Comparison of ENCODE assay signal across 12 cellular contexts in the genomic region with DNA sequence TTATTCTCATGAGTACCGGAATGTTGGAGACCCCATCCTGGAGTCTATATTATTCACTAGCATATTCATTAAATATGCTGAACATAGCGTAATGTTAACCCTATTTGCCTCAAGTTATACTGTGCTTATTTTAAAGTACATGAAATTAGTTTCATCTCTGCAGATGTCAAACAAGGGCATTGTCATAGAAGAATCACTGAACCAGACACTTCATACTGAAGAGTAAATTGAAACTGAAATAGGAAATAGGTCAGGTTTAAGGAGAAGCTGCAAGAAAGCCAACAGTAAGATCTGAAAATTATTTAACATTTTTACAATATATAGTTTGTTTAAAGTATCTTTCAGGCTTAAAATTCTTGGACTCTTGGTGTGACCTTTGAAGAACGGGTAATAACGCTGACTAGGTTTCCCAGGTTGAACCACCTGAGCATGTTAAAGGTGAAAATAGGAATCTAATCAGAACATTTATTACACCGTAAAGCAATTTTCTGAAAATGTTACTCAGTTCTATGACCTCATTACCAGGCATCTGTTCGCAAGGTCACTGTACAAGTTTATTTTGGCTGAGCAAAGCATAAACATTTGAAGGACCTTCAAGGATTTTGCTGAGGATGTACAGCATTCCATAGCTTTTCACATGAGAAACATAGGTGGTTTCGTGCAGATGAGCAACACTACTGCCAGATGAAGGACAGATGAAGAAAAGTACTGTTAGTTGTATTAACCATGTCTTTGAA.
DNase-seq lines count a peak whose midpoint lies in the region; ATAC-seq and TF ChIP-seq lines count a peak whose summit lies in the region.
"Had no signal": no experiment of that assay in that cellular context is flagged by ENCODE, and none has a peak within 500 bp of the region (broad histone marks: within the 10 kb centered on the region; RNA-seq: fewer than 3 reads in every experiment).

No MANE protein-coding gene starts in this region.

- no peak overlapping the region for H3K4me3 Mint-ChIP-seq in activated T-cell treated with anti-CD3 and anti-CD28 coated beads, Interleukin-2, amount 50 U/mL, for 24 hours
- H3K4me3 Mint-ChIP-seq: activated naive CD4-positive, alpha-beta T cell treated with anti-CD3 and anti-CD28 coated beads, Interleukin-2, amount 50 U/mL, for 24 hours had no signal

- no peaks in the 10 kb centered on the region for H3K79me2 ChIP-seq in OCI-LY1 (ENCODE audit: insufficient read depth, low read length)

- H3K4me1 Mint-ChIP-seq in activated T-cell treated with anti-CD3 and anti-CD28 coated beads, Interleukin-2, amount 50 U/mL, for 24 hours (ENCODE audit: low read depth), result peaks cover 10% of the 10 kb centered on the region

- intact Hi-C loops in psoas muscle (cut with DNase I), result no loop called here

- H3K4me3 ChIP-seq in OCI-LY1 (ENCODE audit: low read depth, low read length, poor library complexity, severe bottlenecking) (no peak overlapping the region), skeletal muscle cell (ENCODE audit: low read depth, low read length) (no peak overlapping the region), psoas muscle (no peak overlapping the region)
- H3K4me3 ChIP-seq: spleen had no signal

- H3K9me3 ChIP-seq in OCI-LY1 (ENCODE audit: low read length) (no peaks in the 10 kb centered on the region), psoas muscle (no peaks in the 10 kb centered on the region)
- H3K9me3 ChIP-seq: spleen had no signal

- no peak overlapping the region for H3K27ac Mint-ChIP-seq in activated T-cell treated with anti-CD3 and anti-CD28 coated beads, Interleukin-2, amount 50 U/mL, for 24 hours
- H3K27ac Mint-ChIP-seq: activated naive CD4-positive, alpha-beta T cell treated with anti-CD3 and anti-CD28 coated beads, Interleukin-2, amount 50 U/mL, for 24 hours had no signal

- H3K4me1 ChIP-seq in OCI-LY1 (ENCODE audit: insufficient read depth, low read length, severe bottlenecking) (peaks cover 22% of the 10 kb centered on the region), psoas muscle (peaks cover 6% of the 10 kb centered on the region)

- no peaks in the 10 kb centered on the region for H3K9me3 Mint-ChIP-seq in activated T-cell treated with anti-CD3 and anti-CD28 coated beads, Interleukin-2, amount 50 U/mL, for 24 hours
- H3K9me3 Mint-ChIP-seq: activated naive CD4-positive, alpha-beta T cell treated with anti-CD3 and anti-CD28 coated beads, Interleukin-2, amount 50 U/mL, for 24 hours had no signal

- peak; percentile 57 for DNase-seq in skeletal muscle cell (ENCODE audit: low read depth)
- no peak for DNase-seq in AML-193 (lab: John Stamatoyannopoulos, UW)
- DNase-seq in activated T-cell treated with anti-CD3 and anti-CD28 coated beads, Interleukin-2, amount 50 U/mL, for 24 hours, result no peak
- no peak for DNase-seq in psoas muscle
- DNase-seq: spleen had no signal

- H3K27me3 Mint-ChIP-seq in activated T-cell treated with anti-CD3 and anti-CD28 coated beads, Interleukin-2, amount 50 U/mL, for 24 hours, result no peaks in the 10 kb centered on the region
- H3K27me3 Mint-ChIP-seq: activated naive CD4-positive, alpha-beta T cell treated with anti-CD3 and anti-CD28 coated beads, Interleukin-2, amount 50 U/mL, for 24 hours had no signal

- 90 to 93% (median 92%) methylated on average over 7 of the region's 7 CpGs for WGBS in psoas muscle, 3 donors

- H4K20me1 ChIP-seq in OCI-LY1 (ENCODE audit: insufficient read depth, low read length), result no peaks in the 10 kb centered on the region

- H3K36me3 ChIP-seq in OCI-LY1 (ENCODE audit: insufficient read depth, low read length), result no peaks in the 10 kb centered on the region; the same call in 1 of the 2 replicates
- H3K36me3 ChIP-seq in psoas muscle (ENCODE audit: insufficient read depth in 1 of 2, low read depth in 1 of 2), result peaks cover 0 to 28% of the 10 kb centered on the region in 2 donors

- H3K27ac ChIP-seq in OCI-LY1 (ENCODE audit: low read depth, low read length, poor library complexity, severe bottlenecking) (no peak overlapping the region), psoas muscle (no peak overlapping the region)
- H3K27ac ChIP-seq: epithelial cell of prostate, spleen had no signal

- H2AFZ ChIP-seq in OCI-LY1 (ENCODE audit: low read length), result no peak overlapping the region

- peaks cover 20% of the 10 kb centered on the region for H3K36me3 Mint-ChIP-seq in activated T-cell treated with anti-CD3 and anti-CD28 coated beads, Interleukin-2, amount 50 U/mL, for 24 hours (ENCODE audit: low read depth)

- peak; percentile 75 for ATAC-seq in GM18873 (IDR thresholded peaks at IDR 0.05; ENCODE audit: low FRiP score, unreplicated experiment)
- peak; percentile 79 for ATAC-seq in HG02610 (IDR thresholded peaks at IDR 0.05; ENCODE audit: unreplicated experiment)
- no peak for ATAC-seq in HG02840 (IDR thresholded peaks at IDR 0.05; ENCODE audit: low FRiP score, unreplicated experiment)
- ATAC-seq in psoas muscle, result no peak
- ATAC-seq: HCT116 had no signal

- TF ChIP-seq CTCF in OCI-LY1 (IDR thresholded peaks at IDR 0.05; ENCODE audit: low read length) (no peak), psoas muscle (IDR thresholded peaks at IDR 0.05) (no peak)

- no peaks in the 10 kb centered on the region for H3K9me2 ChIP-seq in OCI-LY1 (ENCODE audit: low read depth, low read length)

- H3F3A ChIP-seq in OCI-LY1 (ENCODE audit: insufficient read depth, low read length), result no peaks in the 10 kb centered on the region

- no peaks in the 10 kb centered on the region for H3K27me3 ChIP-seq in OCI-LY1 (ENCODE audit: insufficient read depth, low read length)
- no peaks in the 10 kb centered on the region for H3K27me3 ChIP-seq in psoas muscle (ENCODE audit: insufficient read depth in 3 of 3, low read length in 2 of 3)
- H3K27me3 ChIP-seq: spleen had no signal

- no peak overlapping the region for H3K9ac ChIP-seq in OCI-LY1 (ENCODE audit: low read length)

- H3K4me2 ChIP-seq in OCI-LY1 (ENCODE audit: low read length), result peak overlapping the region; percentile 2; the same call in 1 of the 2 replicates

Comparison
In these comparisons a context has a peak if more than half of its experiments do, and no peak if none do; other contexts are left out.
1. ATAC-seq: peak in GM18873 (single experiment) and HG02610 (single experiment); none in HG02840 (single experiment) and psoas muscle (0 of 4).